ENCODE assay signal across 10 cellular contexts in genomic region chr6:138088307-138088744, GRCh38. TPM values are rescaled to one million over a fixed set of nuclear protein-coding genes. Genes with fewer than 3 reads are reported as not detected.
DNase-seq lines count a peak whose midpoint lies in the region; ATAC-seq and TF ChIP-seq lines count a peak whose summit lies in the region.
"Had no signal": no experiment of that assay in that cellular context is flagged by ENCODE, and none has a peak within 500 bp of the region (broad histone marks: within the 10 kb centered on the region; RNA-seq: fewer than 3 reads in every experiment).

No MANE protein-coding gene starts in this region.

- no peaks in the 10 kb centered on the region for H3K36me3 Mint-ChIP-seq in T-cell
- H3K36me3 Mint-ChIP-seq: activated naive CD4-positive, alpha-beta T cell treated with anti-CD3 and anti-CD28 coated beads, Interleukin-2, amount 50 U/mL, for 24 hours had no signal

- no peaks in the 10 kb centered on the region for H3K4me1 ChIP-seq in effector memory CD4-positive, alpha-beta T cell (ENCODE audit: control insufficient read depth, insufficient read depth, low read length, poor library complexity, severe bottlenecking)
- no peaks in the 10 kb centered on the region for H3K4me1 ChIP-seq in left ventricle myocardium inferior
- H3K4me1 ChIP-seq: SJCRH30 had no signal

- no peaks in the 10 kb centered on the region for H3K27me3 ChIP-seq in brain microvascular endothelial cell (replicated peaks)
- no peaks in the 10 kb centered on the region for H3K27me3 ChIP-seq in effector memory CD4-positive, alpha-beta T cell (replicated peaks; ENCODE audit: control insufficient read depth, insufficient read depth, low read length, poor library complexity, severe bottlenecking)
- no peaks in the 10 kb centered on the region for H3K27me3 ChIP-seq in left ventricle myocardium inferior (ENCODE audit: low read depth)
- H3K27me3 ChIP-seq: SJCRH30 had no signal

- H3K4me3 ChIP-seq in AG10803 (ENCODE audit: low read length) (no peak overlapping the region), brain microvascular endothelial cell (ENCODE audit: low read depth, low read length) (no peak overlapping the region), left ventricle myocardium inferior (no peak overlapping the region)
- no peak overlapping the region for H3K4me3 ChIP-seq in effector memory CD4-positive, alpha-beta T cell (ENCODE audit: insufficient read depth, low read depth, low read length, poor library complexity, severe bottlenecking)
- H3K4me3 ChIP-seq: SJCRH30 had no signal

- POLR2A ChIA-PET in T-cell (lab: Charles Lee), result no interaction called here

- DNase-seq in AG10803 (ENCODE audit: low read depth) (peak; percentile 72), M059J (ENCODE audit: low read depth) (peak; percentile 94), brain microvascular endothelial cell (peak; percentile 73), lung microvascular endothelial cell (ENCODE audit: low read depth in 2 of 2) (peak; percentile 63 to 76), left ventricle myocardium inferior (no peak), T-cell (no peak)
- no peak for DNase-seq in effector memory CD4-positive, alpha-beta T cell
- DNase-seq in stimulated activated CD4-positive, alpha-beta T cell treated with anti-CD3 and anti-CD28 coated beads, Interleukin-15, amount 100 ng/mL, for 24 hours, result no peak
- DNase-seq: SJCRH30 had no signal

- CTCF ChIA-PET in T-cell (lab: Charles Lee), result no interaction called here

- no peaks in the 10 kb centered on the region for H3K36me3 ChIP-seq in brain microvascular endothelial cell (replicated peaks)
- no peaks in the 10 kb centered on the region for H3K36me3 ChIP-seq in effector memory CD4-positive, alpha-beta T cell (ENCODE audit: control insufficient read depth, insufficient read depth, low read length)
- no peaks in the 10 kb centered on the region for H3K36me3 ChIP-seq in left ventricle myocardium inferior
- H3K36me3 ChIP-seq: SJCRH30 had no signal

- peaks cover 2 to 27% of the 10 kb centered on the region in 2 donors for H3K27me3 Mint-ChIP-seq in T-cell

- in situ Hi-C loops in brain microvascular endothelial cell (cut with HindIII; ENCODE audit: low pct_ligation_motif_present, low sequenced_read_pairs), result no loop called here

- ATAC-seq in T-cell (replicated peaks in 1 of 4), result no peak

- intact Hi-C loops in left ventricle myocardium inferior (cut with micrococcal nuclease), result no loop called here

- no peaks in the 10 kb centered on the region for H3K4me1 Mint-ChIP-seq in T-cell
- H3K4me1 Mint-ChIP-seq: activated naive CD4-positive, alpha-beta T cell treated with anti-CD3 and anti-CD28 coated beads, Interleukin-2, amount 50 U/mL, for 24 hours had no signal

- no peak overlapping the region for H3K27ac Mint-ChIP-seq in T-cell
- H3K27ac Mint-ChIP-seq: activated naive CD4-positive, alpha-beta T cell treated with anti-CD3 and anti-CD28 coated beads, Interleukin-2, amount 50 U/mL, for 24 hours had no signal

- H3K27ac ChIP-seq in brain microvascular endothelial cell (peak overlapping the region; percentile 81), left ventricle myocardium inferior (replicated peaks) (no peak overlapping the region)
- H3K27ac ChIP-seq in effector memory CD4-positive, alpha-beta T cell (ENCODE audit: insufficient read depth, low read length, poor library complexity, severe bottlenecking), result no peak overlapping the region
- H3K27ac ChIP-seq: SJCRH30 had no signal

- H3K4me3 Mint-ChIP-seq in T-cell, result no peak overlapping the region
- H3K4me3 Mint-ChIP-seq: activated naive CD4-positive, alpha-beta T cell treated with anti-CD3 and anti-CD28 coated beads, Interleukin-2, amount 50 U/mL, for 24 hours had no signal

- no peaks in the 10 kb centered on the region for H3K9me3 ChIP-seq in effector memory CD4-positive, alpha-beta T cell (ENCODE audit: control insufficient read depth, low read length)
- no peaks in the 10 kb centered on the region for H3K9me3 ChIP-seq in left ventricle myocardium inferior (replicated peaks)
- H3K9me3 ChIP-seq: SJCRH30 had no signal

- H3K9me3 Mint-ChIP-seq in T-cell, result no peaks in the 10 kb centered on the region
- H3K9me3 Mint-ChIP-seq: activated naive CD4-positive, alpha-beta T cell treated with anti-CD3 and anti-CD28 coated beads, Interleukin-2, amount 50 U/mL, for 24 hours had no signal

- no peak for TF ChIP-seq CTCF in AG10803 (conservative IDR thresholded peaks at IDR 0.05; ENCODE audit: low read length)
- TF ChIP-seq CTCF in brain microvascular endothelial cell (IDR thresholded peaks at IDR 0.05; ENCODE audit: low read depth, low read length, missing control alignments), result no peak
- no peak for TF ChIP-seq CTCF in left ventricle myocardium inferior (IDR thresholded peaks at IDR 0.05; ENCODE audit: borderline replicate concordance)

RNA-seq across cellular contexts. Expression of gene PERP, which starts 18.9 kb away (rescaled TPM):
- 24.2 and 26.9 TPM in 2 replicates for total RNA-seq in M059J (2014; rRNA removed; shearing (Covaris generic))
- total RNA-seq in lung microvascular endothelial cell (21.6 and 24.0 TPM in 2 replicates), left ventricle myocardium inferior (53.9 TPM), T-cell (1 to 10 TPM in 4 of 5 donors, under 1 TPM in 1; 0.80 to 6.2 (median 2.4) TPM)

Comparison
In these comparisons a context has a peak if more than half of its experiments do, and no peak if none do; other contexts are left out.
1. DNase-seq: peak in AG10803 (single experiment), M059J (single experiment), brain microvascular endothelial cell (single experiment) and lung microvascular endothelial cell (2 of 2); none in effector memory CD4-positive, alpha-beta T cell (0 of 3), left ventricle myocardium inferior (single experiment), T-cell (0 of 34) and stimulated activated CD4-positive, alpha-beta T cell treated with anti-CD3 and anti-CD28 coated beads, Interleukin-15, amount 100 ng/mL, for 24 hours (single experiment).